1 cellular context compared by ENCODE assay signal in the genomic region with DNA sequence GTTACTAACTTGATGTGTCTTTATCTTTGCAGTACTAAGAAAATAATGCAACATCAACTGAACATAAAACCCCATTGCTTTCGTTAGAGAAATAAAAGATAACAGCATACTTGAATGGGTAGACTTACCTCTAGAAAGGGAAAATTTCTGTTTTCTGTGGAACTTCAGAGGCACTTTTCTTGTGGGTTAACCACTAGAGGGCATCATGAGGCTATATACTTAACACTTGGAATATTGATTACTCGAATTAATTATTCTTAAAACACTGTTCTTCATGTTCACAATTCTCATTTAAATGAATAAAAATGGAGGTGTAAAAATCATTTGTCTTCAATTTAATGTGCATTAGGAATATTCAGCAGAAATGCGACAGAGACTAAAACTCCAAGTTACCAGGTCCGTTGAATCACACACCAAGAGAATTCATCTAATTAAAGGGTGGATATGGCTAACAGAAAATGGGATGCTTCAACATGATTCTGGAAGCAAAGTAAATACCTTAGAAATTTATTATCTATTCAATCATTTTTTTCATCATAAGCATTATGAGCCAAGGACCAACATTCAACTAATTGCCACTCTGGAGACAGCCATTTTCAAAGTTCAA.
TF ChIP-seq lines count a peak whose summit lies in the region.

No MANE protein-coding gene starts in this region.

TF ChIP-seq in HepG2, 621 proteins besides CTCF, POLR2A, EP300 and RAD21 (continued from another document):
- TF ChIP-seq, protein P1, sequence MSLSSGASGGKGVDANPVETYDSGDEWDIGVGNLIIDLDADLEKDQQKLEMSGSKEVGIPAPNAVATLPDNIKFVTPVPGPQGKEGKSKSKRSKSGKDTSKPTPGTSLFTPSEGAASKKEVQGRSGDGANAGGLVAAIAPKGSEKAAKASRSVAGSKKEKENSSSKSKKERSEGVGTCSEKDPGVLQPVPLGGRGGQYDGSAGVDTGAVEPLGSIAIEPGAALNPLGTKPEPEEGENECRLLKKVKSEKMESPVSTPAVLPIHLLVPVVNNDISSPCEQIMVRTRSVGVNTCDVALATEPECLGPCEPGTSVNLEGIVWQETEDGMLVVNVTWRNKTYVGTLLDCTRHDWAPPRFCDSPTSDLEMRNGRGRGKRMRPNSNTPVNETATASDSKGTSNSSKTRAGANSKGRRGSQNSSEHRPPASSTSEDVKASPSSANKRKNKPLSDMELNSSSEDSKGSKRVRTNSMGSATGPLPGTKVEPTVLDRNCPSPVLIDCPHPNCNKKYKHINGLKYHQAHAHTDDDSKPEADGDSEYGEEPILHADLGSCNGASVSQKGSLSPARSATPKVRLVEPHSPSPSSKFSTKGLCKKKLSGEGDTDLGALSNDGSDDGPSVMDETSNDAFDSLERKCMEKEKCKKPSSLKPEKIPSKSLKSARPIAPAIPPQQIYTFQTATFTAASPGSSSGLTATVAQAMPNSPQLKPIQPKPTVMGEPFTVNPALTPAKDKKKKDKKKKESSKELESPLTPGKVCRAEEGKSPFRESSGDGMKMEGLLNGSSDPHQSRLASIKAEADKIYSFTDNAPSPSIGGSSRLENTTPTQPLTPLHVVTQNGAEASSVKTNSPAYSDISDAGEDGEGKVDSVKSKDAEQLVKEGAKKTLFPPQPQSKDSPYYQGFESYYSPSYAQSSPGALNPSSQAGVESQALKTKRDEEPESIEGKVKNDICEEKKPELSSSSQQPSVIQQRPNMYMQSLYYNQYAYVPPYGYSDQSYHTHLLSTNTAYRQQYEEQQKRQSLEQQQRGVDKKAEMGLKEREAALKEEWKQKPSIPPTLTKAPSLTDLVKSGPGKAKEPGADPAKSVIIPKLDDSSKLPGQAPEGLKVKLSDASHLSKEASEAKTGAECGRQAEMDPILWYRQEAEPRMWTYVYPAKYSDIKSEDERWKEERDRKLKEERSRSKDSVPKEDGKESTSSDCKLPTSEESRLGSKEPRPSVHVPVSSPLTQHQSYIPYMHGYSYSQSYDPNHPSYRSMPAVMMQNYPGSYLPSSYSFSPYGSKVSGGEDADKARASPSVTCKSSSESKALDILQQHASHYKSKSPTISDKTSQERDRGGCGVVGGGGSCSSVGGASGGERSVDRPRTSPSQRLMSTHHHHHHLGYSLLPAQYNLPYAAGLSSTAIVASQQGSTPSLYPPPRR (CRISPR knock-in tag; IDR thresholded peaks at IDR 0.05; ENCODE audit: borderline replicate concordance) = no peak
- TF ChIP-seq STAG1 (CRISPR knock-in tag; IDR thresholded peaks at IDR 0.05) (peak; percentile 48), ZNF672 (CRISPR knock-in tag; IDR thresholded peaks at IDR 0.05) (no peak), ZNF549 (CRISPR knock-in tag; IDR thresholded peaks at IDR 0.05) (no peak), ZNF615 (CRISPR knock-in tag; IDR thresholded peaks at IDR 0.05; ENCODE audit: borderline replicate concordance) (no peak), ZFP36L1 (CRISPR knock-in tag; IDR thresholded peaks at IDR 0.05) (no peak), REL (CRISPR knock-in tag; conservative IDR thresholded peaks at IDR 0.05) (no peak), HNRNPLL (IDR thresholded peaks at IDR 0.05; ENCODE audit: low read depth, low read length, poor library complexity, severe bottlenecking) (no peak), ZNF816 (CRISPR knock-in tag; IDR thresholded peaks at IDR 0.05; ENCODE audit: borderline replicate concordance) (no peak), MATR3 (CRISPR knock-in tag; IDR thresholded peaks at IDR 0.05) (no peak)
- TF ChIP-seq, protein P2, sequence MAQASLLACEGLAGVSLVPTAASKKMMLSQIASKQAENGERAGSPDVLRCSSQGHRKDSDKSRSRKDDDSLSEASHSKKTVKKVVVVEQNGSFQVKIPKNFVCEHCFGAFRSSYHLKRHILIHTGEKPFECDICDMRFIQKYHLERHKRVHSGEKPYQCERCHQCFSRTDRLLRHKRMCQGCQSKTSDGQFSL (CRISPR knock-in tag; IDR thresholded peaks at IDR 0.05) = no peak
- TF ChIP-seq, protein P3, sequence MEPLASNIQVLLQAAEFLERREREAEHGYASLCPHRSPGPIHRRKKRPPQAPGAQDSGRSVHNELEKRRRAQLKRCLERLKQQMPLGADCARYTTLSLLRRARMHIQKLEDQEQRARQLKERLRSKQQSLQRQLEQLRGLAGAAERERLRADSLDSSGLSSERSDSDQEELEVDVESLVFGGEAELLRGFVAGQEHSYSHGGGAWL (CRISPR knock-in tag; IDR thresholded peaks at IDR 0.05) = no peak
